ENCODE assay signal across 24 cellular contexts in the genomic region with DNA sequence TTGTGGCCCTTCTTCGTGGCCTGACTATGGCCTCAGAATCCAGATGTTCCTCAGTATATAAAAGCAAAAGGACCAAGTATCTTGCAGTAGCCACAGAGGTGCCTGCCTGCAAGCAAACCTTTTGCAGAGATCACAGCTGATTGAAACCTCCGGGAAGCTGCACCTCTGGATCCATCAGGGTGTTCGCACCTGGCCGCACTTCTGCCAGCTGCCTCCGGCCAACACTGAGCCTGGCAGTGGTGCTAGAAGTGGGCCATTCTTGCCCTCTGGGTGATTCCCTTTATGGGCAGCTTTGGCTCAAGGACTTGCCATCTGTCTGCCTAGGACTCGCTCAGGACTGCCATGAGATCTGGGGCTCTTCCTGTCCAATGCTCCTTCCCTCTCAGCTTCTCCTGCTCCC.
"Had no signal": no experiment of that assay in that cellular context is flagged by ENCODE, and none has a peak within 500 bp of the region (broad histone marks: within the 10 kb centered on the region; RNA-seq: fewer than 3 reads in every experiment).

No MANE protein-coding gene starts in this region.

- H3K4me2 ChIP-seq: hepatocyte had no signal

- ATAC-seq: activated CD8-positive, alpha-beta memory T cell treated with anti-CD3 and anti-CD28 coated beads, Interleukin-2, amount 10 ng/mL, durations not matched to agents 7 days and 5 days; left lung; natural killer cell had no signal

- FAIRE-seq: bronchial epithelial cell, urothelium cell line had no signal

- H2AFZ ChIP-seq: hepatocyte had no signal

- H3K27me3 ChIP-seq: hepatocyte, left lung, ovary, right atrium auricular region, tibial artery had no signal

- H3K27ac ChIP-seq: coronary artery, epithelial cell of prostate, hepatocyte, ovary, prostate gland, tibial artery had no signal

- DNase-seq: activated CD4-positive, alpha-beta memory T cell treated with anti-CD3 and anti-CD28 coated beads for 36 hours; activated CD4-positive, alpha-beta T cell treated with anti-CD3 and anti-CD28 coated beads for 48 hours; activated CD8-positive, alpha-beta memory T cell treated with anti-CD3 and anti-CD28 coated beads, Interleukin-2, amount 10 ng/mL, durations not matched to agents 7 days and 5 days; activated effector memory CD4-positive, alpha-beta T cell treated with anti-CD3 and anti-CD28 coated beads, Interleukin-2, amount 50 U/mL, for 16 hours; activated naive CD4-positive, alpha-beta T cell treated with anti-CD3 and anti-CD28 coated beads, Interleukin-2, amount 10 ng/mL, durations not matched to agents 7 days and 5 days; activated T-cell treated with anti-CD3 and anti-CD28 coated beads for 4 hours; amygdala; cerebellar nuclear complex; immature natural killer cell; kidney glomerular epithelial cell; midbrain; natural killer cell; stimulated activated CD4-positive, alpha-beta T cell treated with anti-CD3 and anti-CD28 coated beads, Interleukin-1b, Interleukin-23, amount 100 ng/mL, for 48 hours; T-helper 2 cell; tibial artery had no signal

- H3K4me1 ChIP-seq: prostate gland had no signal

- H3K79me2 ChIP-seq: hepatocyte had no signal

- H3K4me3 ChIP-seq: coronary artery, hepatocyte, left lung, ovary, prostate gland, right atrium auricular region, tibial artery had no signal

- H3K36me3 ChIP-seq: left lung, ovary, prostate gland, right atrium auricular region, tibial artery had no signal

- H3K9me3 ChIP-seq: left lung, ovary, prostate gland, right atrium auricular region, tibial artery had no signal
